In the genomic region with DNA sequence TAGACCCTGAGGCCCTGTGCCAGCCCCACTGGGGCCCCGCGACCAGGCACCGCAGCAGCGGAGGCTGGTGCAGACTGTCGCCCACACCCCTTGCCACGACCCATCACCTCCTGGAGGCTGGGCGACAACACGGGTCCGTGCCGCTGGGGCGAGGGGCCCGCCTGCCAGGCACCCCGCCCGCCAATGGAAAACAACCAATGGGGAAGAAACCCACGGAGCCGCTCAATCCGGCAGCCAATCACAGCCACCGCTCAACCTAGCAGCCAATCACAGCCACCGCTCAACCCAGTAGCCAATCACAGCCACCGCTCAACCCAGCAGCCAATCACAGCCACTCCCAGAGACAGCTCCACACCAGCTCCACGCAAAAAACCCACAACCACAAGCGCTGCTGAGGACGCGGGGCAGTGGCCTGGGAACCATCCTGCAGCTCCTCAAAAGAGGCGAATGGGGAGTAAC, we compare ENCODE assay signal across 8 cellular contexts. TPM values are rescaled to one million over a fixed set of nuclear protein-coding genes. Genes with fewer than 3 reads are reported as not detected.
A peak's percentile ranks its signal among the peaks of the same experiment; 100 is the strongest.
DNase-seq lines count a peak whose midpoint lies in the region; ATAC-seq and TF ChIP-seq lines count a peak whose summit lies in the region.

No MANE protein-coding gene starts in this region.

- peaks cover 8% of the 10 kb centered on the region for H3K4me1 Mint-ChIP-seq in T-helper 2 cell treated with Interferon-gamma antibody and Interleukin-4, amounts not matched to agents 5 μg/mL and 100 μg/mL, for 36 hours (ENCODE audit: low read depth)
- H3K4me1 Mint-ChIP-seq in nephron progenitor cell = peaks cover 11% of the 10 kb centered on the region

- no peaks in the 10 kb centered on the region for H3K27me3 Mint-ChIP-seq in T-helper 2 cell treated with Interferon-gamma antibody and Interleukin-4, amounts not matched to agents 5 μg/mL and 100 μg/mL, for 36 hours (ENCODE audit: low read depth)
- no peaks in the 10 kb centered on the region for H3K27me3 Mint-ChIP-seq in nephron progenitor cell (ENCODE audit: low read depth, poor library complexity)

- H3K36me3 ChIP-seq in adrenal gland (replicated peaks in 1 of 2) = peaks cover 0 to 10% of the 10 kb centered on the region in 2 donors
- peaks cover 7% of the 10 kb centered on the region for H3K36me3 ChIP-seq in upper lobe of right lung

- H3K4me1 ChIP-seq in adrenal gland (replicated peaks in 1 of 2) (peaks cover 34 to 64% of the 10 kb centered on the region in 2 donors), upper lobe of right lung (peaks cover 51% of the 10 kb centered on the region)

- H3K9me3 Mint-ChIP-seq in T-helper 2 cell treated with Interferon-gamma antibody and Interleukin-4, amounts not matched to agents 5 μg/mL and 100 μg/mL, for 36 hours = no peaks in the 10 kb centered on the region
- H3K9me3 Mint-ChIP-seq in nephron progenitor cell = no peaks in the 10 kb centered on the region

- H3K9me3 ChIP-seq in adrenal gland (replicated peaks in 1 of 3) = no peaks in the 10 kb centered on the region
- H3K9me3 ChIP-seq in upper lobe of right lung = no peaks in the 10 kb centered on the region

- ATAC-seq in HG02759 (IDR thresholded peaks at IDR 0.05; ENCODE audit: unreplicated experiment) (peak; percentile 54), upper lobe of right lung (peak; percentile 34)

- H3K27ac Mint-ChIP-seq in T-helper 2 cell treated with Interferon-gamma antibody and Interleukin-4, amounts not matched to agents 5 μg/mL and 100 μg/mL, for 36 hours = peak overlapping the region; percentile 79
- H3K27ac Mint-ChIP-seq in nephron progenitor cell = no peak overlapping the region

- intact Hi-C loops in adrenal gland (cut with DNase I) = no loop called here
- intact Hi-C loops in upper lobe of right lung (cut with DNase I) = no loop called here

- DNase-seq in EH (ENCODE audit: low read depth) = peak; percentile 23
- peak; percentile 65 for DNase-seq in T-helper 2 cell treated with Interferon-gamma antibody and Interleukin-4, amounts not matched to agents 5 μg/mL and 100 μg/mL, for 36 hours (ENCODE audit: low spot score)
- DNase-seq in adrenal gland = peak in 1 of 7 donors; percentile 55
- DNase-seq in nephron progenitor cell = no peak
- DNase-seq in upper lobe of right lung = no peak
- DNase-seq in NCI-H1092 treated with DMSO at 0.1 percent for 48 hours (lab: John Stamatoyannopoulos, UW) = no peak
- no peak for DNase-seq in COLO668 (lab: John Stamatoyannopoulos, UW; ENCODE audit: unreplicated experiment)

- no peaks in the 10 kb centered on the region for H3K27me3 ChIP-seq in adrenal gland
- no peaks in the 10 kb centered on the region for H3K27me3 ChIP-seq in upper lobe of right lung

- WGBS in adrenal gland, 4 donors = 89 to 96% (median 92%) methylated on average over 6 to 25 of the region's 25 CpGs

- no peak for TF ChIP-seq POLR2A in adrenal gland (IDR thresholded peaks at IDR 0.05)

- peak overlapping the region; percentile 86 to 99 (median 91) for H3K27ac ChIP-seq in adrenal gland
- peak overlapping the region; percentile 97 for H3K27ac ChIP-seq in upper lobe of right lung

- H3K4me3 Mint-ChIP-seq in T-helper 2 cell treated with Interferon-gamma antibody and Interleukin-4, amounts not matched to agents 5 μg/mL and 100 μg/mL, for 36 hours = peak overlapping the region; percentile 63
- H3K4me3 Mint-ChIP-seq in nephron progenitor cell = peak overlapping the region; percentile 23

- H3K4me3 ChIP-seq in adrenal gland (no peak overlapping the region), upper lobe of right lung (peak overlapping the region; percentile 80)

- H3K36me3 Mint-ChIP-seq in T-helper 2 cell treated with Interferon-gamma antibody and Interleukin-4, amounts not matched to agents 5 μg/mL and 100 μg/mL, for 36 hours (ENCODE audit: low read depth) = peaks cover 4% of the 10 kb centered on the region
- H3K36me3 Mint-ChIP-seq in nephron progenitor cell (ENCODE audit: low read depth) = peaks cover under 1% of the 10 kb centered on the region

- TF ChIP-seq CTCF in adrenal gland (IDR thresholded peaks at IDR 0.05) (no peak), nephron progenitor cell (IDR thresholded peaks at IDR 0.05) (no peak), upper lobe of right lung (IDR thresholded peaks at IDR 0.05) (no peak)

RNA-seq across cellular contexts. Expression of a gene that starts 29.7 kb away (rescaled TPM):
- total RNA-seq in adrenal gland (1,000 to 10,000 TPM in 1 of 8 donors, 100 to 1,000 TPM in 7; 385 to 1,424 (median 704) TPM), upper lobe of right lung (387 TPM)
- 1,000 to 10,000 TPM in 2 of 3 donors, 100 to 1,000 TPM in 1; 420 to 1,267 (median 1,035) TPM for polyA plus RNA-seq in adrenal gland

RNA-seq across cellular contexts. Expression of a gene that starts 38.3 kb away (rescaled TPM):
- 100 to 1,000 TPM in 7 of 8 donors, 10 to 100 TPM in 1; 94.0 to 231 (median 171) TPM for total RNA-seq in adrenal gland
- 100 to 1,000 TPM in 2 of 3 donors, 10 to 100 TPM in 1; 74.7 to 132 (median 109) TPM for polyA plus RNA-seq in adrenal gland
- total RNA-seq in upper lobe of right lung = 155 TPM

RNA-seq across cellular contexts. Expression of a gene that starts 40.6 kb away (rescaled TPM):
- 100 to 1,000 TPM in 3 of 8 donors, 10 to 100 TPM in 5; 33.0 to 176 (median 77.2) TPM for total RNA-seq in adrenal gland
- 100 to 1,000 TPM in 1 of 3 donors, 10 to 100 TPM in 2; 13.6 to 118 (median 84.2) TPM for polyA plus RNA-seq in adrenal gland
- 125 TPM for total RNA-seq in upper lobe of right lung

Comparison
In these comparisons a context has a peak if more than half of its experiments do, and no peak if none do; other contexts are left out.
1. DNase-seq: peak in EH (single experiment) and T-helper 2 cell treated with Interferon-gamma antibody and Interleukin-4, amounts not matched to agents 5 μg/mL and 100 μg/mL, for 36 hours (single experiment); none in nephron progenitor cell (single experiment), upper lobe of right lung (single experiment), NCI-H1092 treated with DMSO at 0.1 percent for 48 hours (single experiment) and COLO668 (single experiment).